Comparison of ENCODE assay signal across 8 cellular contexts in genomic region chr16:10941127-10941933, GRCh38. TPM values are rescaled to one million over a fixed set of nuclear protein-coding genes. Genes with fewer than 3 reads are reported as not detected.
A peak's percentile ranks its signal among the peaks of the same experiment; 100 is the strongest.
DNase-seq lines count a peak whose midpoint lies in the region; ATAC-seq and TF ChIP-seq lines count a peak whose summit lies in the region.

No MANE protein-coding gene starts in this region.

- DNase-seq in BJ (ENCODE audit: low read depth) (no peak), HK-2 (ENCODE audit: unreplicated experiment) (peak; percentile 22), lower leg skin (ENCODE audit: low spot score in 2 of 2) (no peak), upper lobe of left lung (no peak), omental fat pad (ENCODE audit: low spot score) (no peak), SKM-1 (lab: John Stamatoyannopoulos, UW; ENCODE audit: unreplicated experiment) (no peak)

- peak overlapping the region; percentile 65 for H3K4me3 ChIP-seq in BJ (ENCODE audit: low read depth, low read length)
- H3K4me3 ChIP-seq in lower leg skin (ENCODE audit: low read depth, poor library complexity, severe bottlenecking), result peak overlapping the region; percentile 63
- peak overlapping the region; percentile 62 to 94 (median 91) for H3K4me3 ChIP-seq in upper lobe of left lung

- TF ChIP-seq CTCF in BJ (IDR thresholded peaks at IDR 0.05; ENCODE audit: insufficient read depth, low read depth, low read length), result no peak
- TF ChIP-seq CTCF in lower leg skin (IDR thresholded peaks at IDR 0.05), result no peak
- TF ChIP-seq CTCF in upper lobe of left lung (IDR thresholded peaks at IDR 0.05), result no peak
- no peak for TF ChIP-seq CTCF in omental fat pad (IDR thresholded peaks at IDR 0.05)

- TF ChIP-seq POLR2A in lower leg skin (IDR thresholded peaks at IDR 0.05) (no peak), upper lobe of left lung (IDR thresholded peaks at IDR 0.05) (no peak)

- no peaks in the 10 kb centered on the region for H3K9me3 ChIP-seq in upper lobe of left lung

- TF ChIP-seq EP300 in upper lobe of left lung (IDR thresholded peaks at IDR 0.05), result no peak

- peaks cover 70 to 85% (median 81%) of the 10 kb centered on the region in 4 donors for H3K4me1 ChIP-seq in upper lobe of left lung

- H3K27me3 ChIP-seq in BJ (ENCODE audit: control insufficient read depth, insufficient read depth, low read length) (no peaks in the 10 kb centered on the region), upper lobe of left lung (no peaks in the 10 kb centered on the region)

- 3 to 8% methylated on average over 11 to 32 of the region's 36 CpGs for WGBS in lower leg skin, 2 donors
- 5 to 14% methylated on average over 7 to 34 of the region's 36 CpGs for WGBS in upper lobe of left lung, 2 donors

- intact Hi-C loops in lower leg skin (cut with DNase I; ENCODE audit: low total_unique reads), result no loop called here

- H3K27ac ChIP-seq in angular gyrus (ENCODE audit: low read depth, low read length) (peak overlapping the region; percentile 18), upper lobe of left lung (peak overlapping the region; percentile 84 to 92 (median 88))

- ATAC-seq in upper lobe of left lung (ENCODE audit: low FRiP score in 2 of 2) (peak in 1 of 2 donors; percentile 0), GM21737 (IDR thresholded peaks at IDR 0.05; ENCODE audit: unreplicated experiment) (no peak), omental fat pad (ENCODE audit: low FRiP score) (no peak)

- POLR2A ChIA-PET in BJ (lab: Charles Lee), result no interaction called here

- H3K36me3 ChIP-seq in BJ (ENCODE audit: control insufficient read depth, insufficient read depth, low read length), result no peaks in the 10 kb centered on the region
- H3K36me3 ChIP-seq in upper lobe of left lung, result no peaks in the 10 kb centered on the region

- CTCF ChIA-PET in BJ (lab: Yijun Ruan, JAX), result interaction anchor here (1.2 to 1.3 kb wide), 2 partner anchors 13 to 427 kb away, joined by 3 to 7 read pairs; no protein-coding TSS in a partner anchor

RNA-seq across cellular contexts. Expression of gene DEXI, which starts 0.9 kb away (rescaled TPM):
- 32.7 and 55.2 TPM in 2 replicates for polyA plus RNA-seq in BJ (2011; rRNA removed)
- polyA minus RNA-seq in BJ (2011; rRNA and poly(A)+ RNA removed), result 17.3 and 23.4 TPM in 2 replicates
- total RNA-seq in lower leg skin (10 to 100 TPM; 38.1 to 63.6 (median 58.9) TPM), upper lobe of left lung (10 to 100 TPM; 28.4 to 87.0 (median 55.1) TPM), omental fat pad (10 to 100 TPM; 56.8 to 71.5 (median 64.5) TPM)

RNA-seq across cellular contexts. Expression of gene CLEC16A, which starts 3.0 kb away (rescaled TPM):
- polyA plus RNA-seq in BJ (2011; rRNA removed), result 7.7 and 8.7 TPM in 2 replicates
- polyA minus RNA-seq in BJ (2011; rRNA and poly(A)+ RNA removed), result 24.7 and 44.1 TPM in 2 replicates
- total RNA-seq in lower leg skin, result 10 to 100 TPM; 26.8 to 30.0 (median 29.5) TPM
- 10 to 100 TPM; 33.3 to 85.9 (median 46.4) TPM for total RNA-seq in upper lobe of left lung
- 10 to 100 TPM; 24.0 to 36.9 (median 29.5) TPM for total RNA-seq in omental fat pad
